8 cellular contexts compared by ENCODE assay signal in the genomic region with DNA sequence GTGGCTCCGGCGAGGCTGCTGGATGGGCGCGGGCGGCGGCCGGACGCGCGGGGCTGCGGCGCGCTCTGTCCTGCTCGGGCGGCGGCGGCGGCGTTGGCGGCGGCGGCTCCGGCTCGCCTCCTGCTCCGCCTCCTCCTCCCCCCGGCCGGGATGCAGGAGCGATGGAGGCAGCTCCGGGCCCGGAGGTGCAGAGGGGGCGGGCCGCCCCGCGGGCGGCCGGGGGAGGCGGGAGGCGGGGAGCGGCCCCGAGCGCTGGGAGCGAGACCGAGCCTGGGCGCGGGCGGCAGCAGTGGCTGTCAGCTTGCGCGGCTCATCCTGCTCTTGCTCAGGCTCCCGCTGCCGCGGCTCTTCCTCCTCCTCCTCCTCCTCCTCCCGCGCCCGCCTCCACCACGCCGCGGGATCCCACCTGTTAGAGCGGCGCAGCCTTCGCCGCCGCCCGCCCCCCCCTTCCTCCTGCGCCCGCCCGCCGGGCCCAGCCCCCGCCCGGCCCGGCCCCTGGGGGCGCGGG. TPM values are rescaled to one million over a fixed set of nuclear protein-coding genes. Genes with fewer than 3 reads are reported as not detected.
DNase-seq lines count a peak whose midpoint lies in the region; ATAC-seq, FAIRE-seq and TF ChIP-seq lines count a peak whose summit lies in the region.

A gene with protein sequence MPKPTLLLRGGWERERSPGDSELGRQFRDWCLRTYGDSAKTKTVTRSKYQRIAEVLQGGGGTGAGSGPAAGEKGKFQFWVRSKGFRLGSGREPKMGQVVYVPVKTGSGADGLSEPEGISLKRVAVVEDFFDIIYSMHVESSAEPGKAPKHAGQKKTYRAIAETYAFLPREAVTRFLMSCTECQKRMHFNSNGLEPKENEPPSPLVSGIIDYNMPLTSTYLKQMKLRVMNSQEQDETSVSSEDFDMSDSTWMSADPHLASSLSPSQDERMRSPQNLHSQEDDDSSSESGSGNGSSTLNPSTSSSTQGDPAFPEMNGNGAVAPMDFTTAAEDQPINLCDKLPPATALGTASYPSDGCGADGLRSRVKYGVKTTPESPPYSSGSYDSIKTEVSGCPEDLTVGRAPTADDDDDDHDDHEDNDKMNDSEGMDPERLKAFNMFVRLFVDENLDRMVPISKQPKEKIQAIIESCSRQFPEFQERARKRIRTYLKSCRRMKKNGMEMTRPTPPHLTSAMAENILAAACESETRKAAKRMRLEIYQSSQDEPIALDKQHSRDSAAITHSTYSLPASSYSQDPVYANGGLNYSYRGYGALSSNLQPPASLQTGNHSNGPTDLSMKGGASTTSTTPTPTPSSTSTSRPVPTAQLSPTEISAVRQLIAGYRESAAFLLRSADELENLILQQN (minus strand): TSS at position 323 of the 508 bp plus-strand sequence. CDS start 443 bp downstream, outside the sequence.

- ATAC-seq in GM18873 (IDR thresholded peaks at IDR 0.05; ENCODE audit: low FRiP score, unreplicated experiment), result no peak

- no peaks in the 10 kb centered on the region for H3K36me3 ChIP-seq in iPS-20b (ENCODE audit: insufficient read depth, low read depth, low read length)
- H3K36me3 ChIP-seq in small intestine (ENCODE audit: control insufficient read depth in 2 of 2, insufficient read depth in 2 of 2, low read length in 2 of 2), result no peaks in the 10 kb centered on the region

- in situ Hi-C loops in T47D (cut with HindIII; ENCODE audit: low pct_unique_long_range_greater_than_20kb, low sequenced_read_pairs), result no loop called here

- peak within 1 kb of the TSS; percentile 70 for H3K4me3 ChIP-seq in iPS-20b (ENCODE audit: low read length)
- peak within 1 kb of the TSS; percentile 58 to 59 for H3K4me3 ChIP-seq in small intestine (ENCODE audit: low read depth in 1 of 2, low read length in 2 of 2)

- 0 to 4% (median 1%) methylated on average over 1 to 72 of the region's 72 CpGs for WGBS in small intestine, 3 donors

- DNase-seq in HT-29 (ENCODE audit: low spot score) (no peak), T-helper 2 cell (peak in 3 of 5 experiments; percentile 27 to 46 (median 39)), T47D (ENCODE audit: low read depth in 1 of 2, low spot score in 1 of 2) (peak; percentile 42 to 47), small intestine (no peak), NCI-H1048 (lab: John Stamatoyannopoulos, UW) (no peak)

- H3K9ac ChIP-seq in iPS-20b (ENCODE audit: low read depth, low read length), result no peak within 1 kb of the TSS

- H3K27ac ChIP-seq in C4-2B, result peak within 1 kb of the TSS; percentile 7; the same call in 1 of the 2 replicates
- H3K27ac ChIP-seq in iPS-20b (ENCODE audit: low read length), result no peak within 1 kb of the TSS
- no peak within 1 kb of the TSS for H3K27ac ChIP-seq in small intestine (ENCODE audit: low read depth in 1 of 2, low read length in 1 of 2)

- no peak for TF ChIP-seq CTCF in C4-2B (conservative IDR thresholded peaks at IDR 0.05)

- H3K9me3 ChIP-seq in iPS-20b (ENCODE audit: insufficient read depth, low read depth, low read length) (no peaks in the 10 kb centered on the region), small intestine (ENCODE audit: control insufficient read depth, low read depth) (no peaks in the 10 kb centered on the region)

- H3K4me1 ChIP-seq in iPS-20b (ENCODE audit: insufficient read depth, low read length) (no peaks in the 10 kb centered on the region; the same call in 1 of the 2 replicates), small intestine (ENCODE audit: control insufficient read depth in 2 of 2, insufficient read depth in 1 of 2, low read depth in 1 of 2, low read length in 1 of 2) (no peaks in the 10 kb centered on the region)

- FAIRE-seq in small intestine (lab: Jason Lieb, UNC), result no peak

- H3K27me3 ChIP-seq in iPS-20b (ENCODE audit: insufficient read depth, low read length) (peaks cover 64% of the 10 kb centered on the region), small intestine (ENCODE audit: control insufficient read depth in 2 of 2, insufficient read depth in 2 of 2, low read length in 2 of 2) (peaks cover 0 to 2% of the 10 kb centered on the region in 2 donors)

RNA-seq across cellular contexts. Expression of the gene that starts here (rescaled TPM):
- total RNA-seq in HT-29 (2014; rRNA removed; shearing (Covaris generic)), result 41.8 and 42.9 TPM in 2 replicates
- polyA plus RNA-seq in small intestine, result 10 to 100 TPM; 16.0 to 30.4 (median 17.6) TPM

Comparison
In these comparisons a context has a peak if more than half of its experiments do, and no peak if none do; other contexts are left out.
1. DNase-seq: peak in T-helper 2 cell (3 of 5) and T47D (2 of 2); none in HT-29 (single experiment), small intestine (single experiment) and NCI-H1048 (single experiment).